7 cellular contexts compared by ENCODE assay signal in genomic region chr4:168480991-168481588, GRCh38. TPM values are rescaled to one million over a fixed set of nuclear protein-coding genes. Genes with fewer than 3 reads are reported as not detected.
DNase-seq lines count a peak whose midpoint lies in the region; ATAC-seq and TF ChIP-seq lines count a peak whose summit lies in the region.

No MANE protein-coding gene starts in this region.

- H3K4me3 ChIP-seq in GM08714 (ENCODE audit: low read length) (peak overlapping the region; percentile 67), HCT116 (replicated peaks in 1 of 2; ENCODE audit: low read depth in 1 of 2, low read length in 2 of 2) (peak overlapping the region; percentile 49 to 63), mononuclear cell (ENCODE audit: low read length) (peak overlapping the region; percentile 75), testis (peak overlapping the region; percentile 74 to 77)
- H3K4me3 ChIP-seq in effector memory CD4-positive, alpha-beta T cell (ENCODE audit: insufficient read depth, low read depth, low read length, poor library complexity, severe bottlenecking): peak overlapping the region; percentile 94

- TF ChIP-seq CTCF in HCT116 (IDR thresholded peaks at IDR 0.05 in 2 of 3, conservative IDR thresholded peaks at IDR 0.05 in 1 of 3; ENCODE audit: borderline replicate concordance in 1 of 3, insufficient read depth in 1 of 3, low read depth in 2 of 3, low read length in 2 of 3) (no peak), testis (IDR thresholded peaks at IDR 0.05) (no peak)

- TSS peak; percentile 76 for BruUV-seq in HCT116 (replicated peaks; lab: Mats Ljungman, UMichigan)

- 10 to 12% methylated on average over 7 of the region's 7 CpGs for whole genome bisulfite sequencing in testis, 2 donors

- peak overlapping the region; percentile 97 for H3K27ac ChIP-seq in HCT116 (ENCODE audit: low read depth, low read length)
- H3K27ac ChIP-seq in effector memory CD4-positive, alpha-beta T cell (ENCODE audit: insufficient read depth, low read length, poor library complexity, severe bottlenecking): peak overlapping the region; percentile 87
- peak overlapping the region; percentile 88 to 95 for H3K27ac ChIP-seq in testis

- H3K4me1 ChIP-seq in HCT116 (ENCODE audit: control insufficient read depth in 1 of 2, insufficient read depth in 2 of 2, low read length in 2 of 2) (peaks cover 64 to 95% of the 10 kb centered on the region in 2 experiments), mononuclear cell (ENCODE audit: insufficient read depth, low read length) (peaks cover 46% of the 10 kb centered on the region), testis (no peaks in the 10 kb centered on the region)
- peaks cover 41% of the 10 kb centered on the region for H3K4me1 ChIP-seq in effector memory CD4-positive, alpha-beta T cell (ENCODE audit: control insufficient read depth, insufficient read depth, low read length, poor library complexity, severe bottlenecking)

- peak overlapping the region; percentile 94 for H3K4me2 ChIP-seq in HCT116 (ENCODE audit: low read length)

- peak; percentile 66 for ATAC-seq in HCT116

- peak overlapping the region; percentile 84 for H3K9ac ChIP-seq in HCT116 (ENCODE audit: low read length)

- RAD21 ChIA-PET in HCT116 (lab: Charles Lee; ENCODE audit: low non-redundant PET in 1 of 2, low total read pairs in 2 of 2, uncharacterized antibody in 2 of 2, unreplicated experiment in 2 of 2): no interaction called here

- no peak overlapping the region for H2AFZ ChIP-seq in HCT116 (ENCODE audit: low read depth, low read length, poor library complexity, severe bottlenecking)

- DNase-seq in HCT116 (ENCODE audit: low read depth, low spot score) (peak; percentile 70), NCI-H1048 (lab: John Stamatoyannopoulos, UW) (peak; percentile 16), testis (peak; percentile 31)
- peak; percentile 46 for DNase-seq in activated CD4-positive, alpha-beta T cell treated with anti-CD3 and anti-CD28 coated beads for 1 hour
- peak; percentile 13 to 37 (median 22) for DNase-seq in effector memory CD4-positive, alpha-beta T cell

- TF ChIP-seq POLR2A in HCT116 (IDR thresholded peaks at IDR 0.05; ENCODE audit: borderline replicate concordance, extremely low read depth, insufficient read depth, insufficient read length) (no peak), testis (IDR thresholded peaks at IDR 0.05) (no peak)

- no peaks in the 10 kb centered on the region for H3K27me3 ChIP-seq in HCT116 (ENCODE audit: insufficient read depth, low read length)
- no peaks in the 10 kb centered on the region for H3K27me3 ChIP-seq in effector memory CD4-positive, alpha-beta T cell (replicated peaks; ENCODE audit: control insufficient read depth, insufficient read depth, low read length, poor library complexity, severe bottlenecking)
- no peaks in the 10 kb centered on the region for H3K27me3 ChIP-seq in mononuclear cell (ENCODE audit: insufficient read depth, low read length)
- no peaks in the 10 kb centered on the region for H3K27me3 ChIP-seq in testis

- no peak for TF ChIP-seq RAD21 in HCT116 (IDR thresholded peaks at IDR 0.05; ENCODE audit: low read depth)

- peaks cover 15% of the 10 kb centered on the region for H3K79me2 ChIP-seq in HCT116 (ENCODE audit: insufficient read depth, low read length)

- H3K36me3 ChIP-seq in HCT116 (ENCODE audit: control insufficient read depth in 1 of 2, insufficient read depth in 2 of 2, low read length in 2 of 2) (peaks cover 0 to 10% of the 10 kb centered on the region in 2 experiments; a peak in 1 of 4 replicates), testis (ENCODE audit: low read depth, missing control alignments) (no peaks in the 10 kb centered on the region)
- no peaks in the 10 kb centered on the region for H3K36me3 ChIP-seq in effector memory CD4-positive, alpha-beta T cell (ENCODE audit: control insufficient read depth, insufficient read depth, low read length)

- POLR2A ChIA-PET in HCT116 (lab: Charles Lee): interaction anchor here (1.2 kb wide), 1 partner anchor 21 kb away, joined by 3 read pairs; no protein-coding TSS in a partner anchor

- CTCF ChIA-PET in HCT116 (lab: Charles Lee): no interaction called here

- intact Hi-C loops in HCT116 (cut with micrococcal nuclease) (loop anchor here (10.0 kb wide), 1 partner anchor 296 kb away; no protein-coding TSS in a partner anchor), testis (cut with DNase I; ENCODE audit: low total_unique reads) (no loop called here)

- no peaks in the 10 kb centered on the region for H4K20me1 ChIP-seq in HCT116 (ENCODE audit: insufficient read depth)

- H3K9me2 ChIP-seq in HCT116 (ENCODE audit: insufficient read depth): no peaks in the 10 kb centered on the region

- H3K9me3 ChIP-seq in HCT116 (ENCODE audit: control insufficient read depth in 1 of 2, insufficient read depth in 1 of 2, low read depth in 1 of 2, low read length in 2 of 2): no peaks in the 10 kb centered on the region
- no peaks in the 10 kb centered on the region for H3K9me3 ChIP-seq in effector memory CD4-positive, alpha-beta T cell (ENCODE audit: control insufficient read depth, low read length)
- no peaks in the 10 kb centered on the region for H3K9me3 ChIP-seq in mononuclear cell (ENCODE audit: low read depth, low read length)
- H3K9me3 ChIP-seq in testis: no peaks in the 10 kb centered on the region

TF ChIP-seq in HCT116, 20 proteins besides CTCF, POLR2A, EP300 and RAD21:
- no peak for TF ChIP-seq TCF7L2 (IDR thresholded peaks at IDR 0.05; ENCODE audit: borderline replicate concordance, extremely low read depth, insufficient read depth, insufficient read length)
- TF ChIP-seq ELF1 (IDR thresholded peaks at IDR 0.05; ENCODE audit: borderline replicate concordance, low read depth): no peak
- no peak for TF ChIP-seq MAX (IDR thresholded peaks at IDR 0.05)
- no peak for TF ChIP-seq SRF (IDR thresholded peaks at IDR 0.05; ENCODE audit: low read depth)
- no peak for TF ChIP-seq CEBPB (IDR thresholded peaks at IDR 0.05; ENCODE audit: low read depth)
- peak; percentile 59 for TF ChIP-seq POLR2AphosphoS5 (IDR thresholded peaks at IDR 0.05; ENCODE audit: low read depth, low read length)
- TF ChIP-seq EZH2 (IDR thresholded peaks at IDR 0.05): no peak

RNA-seq across cellular contexts. Expression of gene DDX60L, which starts 0.8 kb away (rescaled TPM):
- 99.1 TPM for total RNA-seq in HCT116 (2021; ENCODE audit: unreplicated experiment)
- polyA plus RNA-seq in HCT116 (2012): 29.2 and 35.4 TPM in 2 replicates
- 33.9 TPM for total RNA-seq in mononuclear cell
- 10 to 100 TPM; 16.8 to 26.5 TPM for total RNA-seq in testis
- 7.7 TPM for polyA plus RNA-seq in testis (ENCODE audit: insufficient read depth, low read depth, low replicate concordance)

RNA-seq across cellular contexts. Expression of gene PALLD, which starts 15.8 kb away (rescaled TPM):
- total RNA-seq in HCT116 (2021; ENCODE audit: unreplicated experiment) (166 TPM), mononuclear cell (1.8 TPM), testis (100 to 1,000 TPM; 138 to 146 TPM)
- 66.4 and 71.5 TPM in 2 replicates for polyA plus RNA-seq in HCT116 (2012)
- 156 TPM for polyA plus RNA-seq in testis (ENCODE audit: insufficient read depth, low read depth, low replicate concordance)

Comparison
In these comparisons a context has a peak if more than half of its experiments do, and no peak if none do; other contexts are left out.
1. Peak in every context shown above with its lines: DNase-seq, ATAC-seq, H3K4me3 ChIP-seq and H3K27ac ChIP-seq.
2. DNase-seq: peak in every context shown above with its lines; median percentile 70 in HCT116; 46 in activated CD4-positive, alpha-beta T cell treated with anti-CD3 and anti-CD28 coated beads for 1 hour; 31 in testis; 22 in effector memory CD4-positive, alpha-beta T cell; 16 in NCI-H1048.
3. RNA of gene PALLD, which starts 15.8 kb away (total RNA-seq): 166 TPM in HCT116 (single experiment) and 138 to 146 TPM in testis; 1.8 TPM in mononuclear cell (single experiment); every median in the first group is over 10 times any median in the second.